Comparison of ENCODE assay signal across 1 cellular context in genomic region chr19:10317045-10317856, GRCh38.
TF ChIP-seq lines count a peak whose summit lies in the region.

No MANE protein-coding gene starts in this region.

TF ChIP-seq in HCT116, 20 proteins besides CTCF, POLR2A, EP300 and RAD21:
- no peak for TF ChIP-seq SP1 (IDR thresholded peaks at IDR 0.05; ENCODE audit: low read depth)
- no peak for TF ChIP-seq SRF (IDR thresholded peaks at IDR 0.05; ENCODE audit: low read depth)
- TF ChIP-seq ATF3 (IDR thresholded peaks at IDR 0.05), result no peak
- TF ChIP-seq EZH2phosphoT487 (IDR thresholded peaks at IDR 0.05; ENCODE audit: borderline replicate concordance), result no peak
- TF ChIP-seq ZBTB33 (IDR thresholded peaks at IDR 0.05; ENCODE audit: extremely low read depth, insufficient replicate concordance, low read length), result no peak
